8 cellular contexts compared by ENCODE assay signal in the genomic region with DNA sequence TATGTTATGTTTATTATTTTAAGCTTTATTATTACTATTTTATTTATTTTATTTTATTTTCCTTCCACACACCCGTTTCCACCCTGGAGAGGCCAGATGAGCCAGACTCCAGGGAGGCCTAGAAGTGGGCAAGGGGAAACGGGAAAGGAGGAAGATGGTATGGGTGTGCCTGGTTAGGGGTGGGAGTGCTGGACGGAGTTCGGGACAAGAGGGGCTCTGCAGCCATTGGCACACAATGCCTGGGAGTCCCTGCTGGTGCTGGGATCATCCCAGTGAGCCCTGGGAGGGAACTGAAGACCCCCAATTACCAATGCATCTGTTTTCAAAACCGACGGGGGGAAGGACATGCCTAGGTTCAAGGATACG. TPM values are rescaled to one million over a fixed set of nuclear protein-coding genes. Genes with fewer than 3 reads are reported as not detected.
DNase-seq lines count a peak whose midpoint lies in the region; ATAC-seq, FAIRE-seq and TF ChIP-seq lines count a peak whose summit lies in the region.

No MANE protein-coding gene starts in this region.

- H3K79me2 ChIP-seq in SU-DHL-6 (ENCODE audit: insufficient read depth, low read length), result no peaks in the 10 kb centered on the region

- intact Hi-C loops in gastrocnemius medialis (cut with DNase I; ENCODE audit: low total_unique reads), result loop anchor here (5.0 kb wide), 1 partner anchor 63 kb away; a partner anchor contains a TSS

- no peaks in the 10 kb centered on the region for H3K9me2 ChIP-seq in SU-DHL-6 (replicated peaks; ENCODE audit: insufficient read depth, low read length)

- peak; percentile 0 for ATAC-seq in GM18502 (IDR thresholded peaks at IDR 0.05; ENCODE audit: poor library complexity, unreplicated experiment)
- ATAC-seq in gastrocnemius medialis, result no peak

- in situ Hi-C loops in gastrocnemius medialis (cut with MboI; ENCODE audit: low sequenced_read_pairs in 4 of 4), result no loop called here
- in situ Hi-C loops in GM13976 (cut with MboI; ENCODE audit: low sequenced_read_pairs, unreplicated experiment), result no loop called here

- no peak overlapping the region for H3K4me3 ChIP-seq in SU-DHL-6 (ENCODE audit: insufficient read depth, low read length, poor library complexity, severe bottlenecking)
- peak overlapping the region; percentile 69 for H3K4me3 ChIP-seq in fibroblast of the aortic adventitia (ENCODE audit: low read depth, low read length)
- H3K4me3 ChIP-seq in gastrocnemius medialis, result peak overlapping the region; percentile 56 to 76 (median 65)

- H3K4me1 ChIP-seq in gastrocnemius medialis, result peaks cover 0 to 6% of the 10 kb centered on the region in 2 donors

- H3K27me3 ChIP-seq in SU-DHL-6 (ENCODE audit: low read length) (no peaks in the 10 kb centered on the region), gastrocnemius medialis (peaks cover 2 to 9% (median 7%) of the 10 kb centered on the region in 3 donors)

- no peaks in the 10 kb centered on the region for H4K20me1 ChIP-seq in SU-DHL-6 (ENCODE audit: low read depth, low read length)

- DNase-seq in fibroblast of the aortic adventitia (ENCODE audit: low read depth), result no peak
- no peak for DNase-seq in gastrocnemius medialis
- no peak for DNase-seq in GM13976 (ENCODE audit: low spot score)
- DNase-seq in NCI-H1048 (lab: John Stamatoyannopoulos, UW), result no peak
- no peak for DNase-seq in NCI-H774 (lab: John Stamatoyannopoulos, UW)
- DNase-seq in GM12891 (ENCODE audit: insufficient read length, low spot score), result no peak

- no peaks in the 10 kb centered on the region for H3F3A ChIP-seq in SU-DHL-6 (ENCODE audit: insufficient read depth)

- TF ChIP-seq POLR2A in gastrocnemius medialis (IDR thresholded peaks at IDR 0.05), result no peak
- TF ChIP-seq POLR2A in GM12891 (IDR thresholded peaks at IDR 0.05; ENCODE audit: low read depth, low read length), result no peak

- H3K4me2 ChIP-seq in SU-DHL-6 (ENCODE audit: low read depth, low read length, poor library complexity, severe bottlenecking), result peak overlapping the region; percentile 21

- no peaks in the 10 kb centered on the region for H3K36me3 ChIP-seq in SU-DHL-6 (ENCODE audit: low read length)
- no peaks in the 10 kb centered on the region for H3K36me3 ChIP-seq in gastrocnemius medialis

- TF ChIP-seq CTCF in SU-DHL-6 (IDR thresholded peaks at IDR 0.05; ENCODE audit: insufficient read depth, low read length, poor library complexity, severe bottlenecking) (no peak), fibroblast of the aortic adventitia (IDR thresholded peaks at IDR 0.05; ENCODE audit: insufficient read depth, low read length) (no peak), gastrocnemius medialis (IDR thresholded peaks at IDR 0.05 in 4 of 5, conservative IDR thresholded peaks at IDR 0.05 in 1 of 5) (no peak), GM13976 (IDR thresholded peaks at IDR 0.05; ENCODE audit: borderline replicate concordance, control extremely low read depth, extremely low read depth, insufficient read depth, missing control alignments) (no peak)

- H3K27ac ChIP-seq in SU-DHL-6 (ENCODE audit: low read depth, low read length) (no peak overlapping the region), gastrocnemius medialis (peak overlapping the region; percentile 16 to 76 (median 70))

- H3K9ac ChIP-seq in SU-DHL-6 (ENCODE audit: low read length), result no peak overlapping the region

- H3K9me3 ChIP-seq in SU-DHL-6 (ENCODE audit: insufficient read depth, low read length), result no peaks in the 10 kb centered on the region
- H3K9me3 ChIP-seq in gastrocnemius medialis, result no peaks in the 10 kb centered on the region

- FAIRE-seq in GM12891 (lab: Jason Lieb, UNC), result no peak

- no peak overlapping the region for H2AFZ ChIP-seq in SU-DHL-6 (ENCODE audit: low read depth, low read length, severe bottlenecking)

TF ChIP-seq in GM12891, 5 proteins besides CTCF, POLR2A, EP300 and RAD21:
- TF ChIP-seq POU2F2 (IDR thresholded peaks at IDR 0.05; ENCODE audit: low read depth, low read length) (no peak), TAF1 (IDR thresholded peaks at IDR 0.05; ENCODE audit: low read depth, low read length) (no peak), PAX5 (IDR thresholded peaks at IDR 0.05; ENCODE audit: insufficient read depth, low read length, severe bottlenecking) (no peak), POLR2AphosphoS5 (IDR thresholded peaks at IDR 0.05; ENCODE audit: low read depth, low read length) (no peak), SPI1 (IDR thresholded peaks at IDR 0.05; ENCODE audit: low read depth, low read length) (no peak)

RNA-seq across cellular contexts. Expression of a gene that starts 0.5 kb away (rescaled TPM):
- 3.2 and 30.7 TPM in 2 replicates for total RNA-seq in fibroblast of the aortic adventitia (ENCODE audit: low replicate concordance)
- total RNA-seq in gastrocnemius medialis, result 1 to 10 TPM; 2.5 to 10.0 (median 5.7) TPM
- polyA plus RNA-seq in GM12891 (2012; ENCODE audit: low read depth, missing spikeins), result 263 TPM
